In the genomic region with DNA sequence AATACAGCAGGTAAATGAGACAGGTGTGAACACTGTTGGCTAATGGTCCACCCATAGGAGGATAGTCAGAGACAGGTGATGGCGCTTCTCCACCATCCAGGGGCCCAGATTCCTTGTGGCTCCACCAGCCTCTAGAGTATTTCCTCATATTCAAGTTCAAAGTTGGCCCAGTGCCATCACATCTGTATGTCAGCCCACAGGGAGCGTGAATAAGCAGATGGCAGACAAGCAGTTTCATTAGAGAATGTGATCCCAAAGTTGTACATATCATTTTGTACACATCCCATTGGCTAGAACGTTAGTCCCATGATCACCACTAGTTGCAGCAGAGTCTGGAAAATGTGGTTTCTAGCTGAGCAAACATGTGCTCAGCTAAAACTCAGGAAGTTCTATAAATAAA, we compare ENCODE assay signal across 13 cellular contexts. TPM values are rescaled to one million over a fixed set of nuclear protein-coding genes. Genes with fewer than 3 reads are reported as not detected.
DNase-seq lines count a peak whose midpoint lies in the region; ATAC-seq and TF ChIP-seq lines count a peak whose summit lies in the region.
"Had no signal": no experiment of that assay in that cellular context is flagged by ENCODE, and none has a peak within 500 bp of the region (broad histone marks: within the 10 kb centered on the region; RNA-seq: fewer than 3 reads in every experiment).

No MANE protein-coding gene starts in this region.

- POLR2A ChIA-PET in AG04450 (lab: Yijun Ruan, JAX): no interaction called here

- no peaks in the 10 kb centered on the region for H3K9me3 ChIP-seq in AG04450 (ENCODE audit: control insufficient read depth, insufficient read depth, low read length)
- no peaks in the 10 kb centered on the region for H3K9me3 ChIP-seq in ascending aorta
- no peaks in the 10 kb centered on the region for H3K9me3 ChIP-seq in mucosa of descending colon
- H3K9me3 ChIP-seq: right lobe of liver had no signal

- no peak for TF ChIP-seq CTCF in AG04450 (IDR thresholded peaks at IDR 0.05; ENCODE audit: low read depth, low read length)
- TF ChIP-seq CTCF in ascending aorta (IDR thresholded peaks at IDR 0.05): no peak
- no peak for TF ChIP-seq CTCF in mucosa of descending colon (IDR thresholded peaks at IDR 0.05)

- H3K4me3 ChIP-seq in AG04450 (ENCODE audit: low read depth, low read length) (no peak overlapping the region), ascending aorta (no peak overlapping the region), mucosa of descending colon (no peak overlapping the region)
- H3K4me3 ChIP-seq: dorsolateral prefrontal cortex, right lobe of liver had no signal

- ATAC-seq in HG03354 (IDR thresholded peaks at IDR 0.05; ENCODE audit: poor library complexity, severe bottlenecking, unreplicated experiment) (no peak), mucosa of descending colon (no peak)
- ATAC-seq: right lobe of liver had no signal

- intact Hi-C loops in ascending aorta (cut with DNase I): no loop called here
- intact Hi-C loops in mucosa of descending colon (cut with DNase I, micrococcal nuclease): no loop called here

- H3K27ac ChIP-seq in AG04450 (ENCODE audit: low read depth, low read length) (no peak overlapping the region), ascending aorta (no peak overlapping the region)
- H3K27ac ChIP-seq: dorsolateral prefrontal cortex, right lobe of liver, RWPE1 had no signal

- TF ChIP-seq POLR2A in erythroblast (IDR thresholded peaks at IDR 0.05; ENCODE audit: low read length): no peak

- CTCF ChIA-PET in AG04450 (lab: Charles Lee): no interaction called here

- H3K4me1 ChIP-seq in ascending aorta: no peaks in the 10 kb centered on the region
- H3K4me1 ChIP-seq in mucosa of descending colon (ENCODE audit: low read depth): no peaks in the 10 kb centered on the region
- H3K4me1 ChIP-seq: right lobe of liver had no signal

- H3K27me3 ChIP-seq in AG04450 (ENCODE audit: control insufficient read depth, insufficient read depth, low read length) (peaks cover 2% of the 10 kb centered on the region), ascending aorta (no peaks in the 10 kb centered on the region)
- H3K27me3 ChIP-seq: right lobe of liver had no signal

- H3K36me3 ChIP-seq in ascending aorta: no peaks in the 10 kb centered on the region
- H3K36me3 ChIP-seq in mucosa of descending colon (ENCODE audit: low read depth): no peaks in the 10 kb centered on the region
- H3K36me3 ChIP-seq: right lobe of liver had no signal

- DNase-seq in AG04450 (ENCODE audit: low read depth, low spot score) (peak; percentile 7), EL (peak; percentile 23), NCI-H2171 treated with DMSO at 0.1 percent for 48 hours (lab: John Stamatoyannopoulos, UW) (peak; percentile 88), erythroblast (lab: John Stamatoyannopoulos, UW) (peak; percentile 3 to 13), ascending aorta (ENCODE audit: low spot score in 2 of 2) (no peak), mucosa of descending colon (no peak), NCI-H510A (lab: John Stamatoyannopoulos, UW) (no peak)
- DNase-seq: dorsolateral prefrontal cortex, head of caudate nucleus, KG1, right lobe of liver had no signal

RNA-seq across cellular contexts. Expression of a gene that starts 11.0 kb away (rescaled TPM):
- polyA plus RNA-seq in AG04450 (2011; rRNA removed): 3.4 and 4.7 TPM in 2 replicates
- polyA minus RNA-seq in AG04450 (2011; rRNA and poly(A)+ RNA removed): 3.7 and 6.6 TPM in 2 replicates
- 10.2 TPM for total RNA-seq in ascending aorta
- total RNA-seq in mucosa of descending colon: 10 to 100 TPM in 2 of 3 donors, 1 to 10 TPM in 1; 9.0 to 20.2 (median 12.7) TPM

Comparison
In these comparisons a context has a peak if more than half of its experiments do, and no peak if none do; other contexts are left out.
1. DNase-seq: peak in AG04450 (single experiment), EL (single experiment), NCI-H2171 treated with DMSO at 0.1 percent for 48 hours (single experiment) and erythroblast (2 of 2); none in ascending aorta (0 of 2), mucosa of descending colon (0 of 3) and NCI-H510A (single experiment).